ENCODE assay signal across 1 cellular context in the genomic region with DNA sequence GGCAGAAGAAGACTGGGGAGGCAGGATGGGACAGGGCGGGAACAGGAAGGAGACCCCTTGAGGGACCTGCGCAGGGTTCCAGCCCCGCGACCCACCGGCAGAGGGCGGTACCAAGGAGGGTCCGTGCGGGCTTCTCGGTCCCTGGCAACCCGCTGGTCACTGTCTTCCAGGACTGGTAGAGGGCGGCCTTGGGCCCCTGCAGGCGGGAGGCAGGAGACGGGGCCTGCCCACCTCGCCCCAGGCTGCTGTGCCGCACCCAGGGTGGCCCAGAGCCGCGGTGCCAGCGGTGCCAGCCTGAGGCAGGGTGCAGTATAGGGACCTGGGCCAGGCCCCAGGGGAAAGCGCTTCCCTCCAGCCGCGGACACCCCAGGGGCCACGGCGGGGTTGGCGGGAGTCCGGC.
A peak's percentile ranks its signal among the peaks of the same experiment; 100 is the strongest.
TF ChIP-seq lines count a peak whose summit lies in the region.

No MANE protein-coding gene starts in this region.

TF ChIP-seq in WTC11, 78 proteins besides CTCF, POLR2A, EP300 and RAD21 (continued from another document):
- peak; percentile 84 for TF ChIP-seq HMGXB4 (CRISPR knock-in tag; IDR thresholded peaks at IDR 0.05)
- no peak for TF ChIP-seq ZNF121 (CRISPR knock-in tag; IDR thresholded peaks at IDR 0.05)
- TF ChIP-seq, protein P1, sequence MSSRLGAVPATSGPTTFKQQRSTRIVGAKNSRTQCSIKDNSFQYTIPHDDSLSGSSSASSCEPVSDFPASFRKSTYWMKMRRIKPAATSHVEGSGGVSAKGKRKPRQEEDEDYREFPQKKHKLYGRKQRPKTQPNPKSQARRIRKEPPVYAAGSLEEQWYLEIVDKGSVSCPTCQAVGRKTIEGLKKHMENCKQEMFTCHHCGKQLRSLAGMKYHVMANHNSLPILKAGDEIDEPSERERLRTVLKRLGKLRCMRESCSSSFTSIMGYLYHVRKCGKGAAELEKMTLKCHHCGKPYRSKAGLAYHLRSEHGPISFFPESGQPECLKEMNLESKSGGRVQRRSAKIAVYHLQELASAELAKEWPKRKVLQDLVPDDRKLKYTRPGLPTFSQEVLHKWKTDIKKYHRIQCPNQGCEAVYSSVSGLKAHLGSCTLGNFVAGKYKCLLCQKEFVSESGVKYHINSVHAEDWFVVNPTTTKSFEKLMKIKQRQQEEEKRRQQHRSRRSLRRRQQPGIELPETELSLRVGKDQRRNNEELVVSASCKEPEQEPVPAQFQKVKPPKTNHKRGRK (CRISPR knock-in tag; IDR thresholded peaks at IDR 0.05; ENCODE audit: borderline replicate concordance): no peak
- TF ChIP-seq USF1 (CRISPR knock-in tag; IDR thresholded peaks at IDR 0.05): no peak
- TF ChIP-seq ZNF423 (CRISPR knock-in tag; IDR thresholded peaks at IDR 0.05): peak; percentile 54
- TF ChIP-seq ZNF532 (CRISPR knock-in tag; IDR thresholded peaks at IDR 0.05; ENCODE audit: borderline replicate concordance): no peak
- TF ChIP-seq, protein P2, sequence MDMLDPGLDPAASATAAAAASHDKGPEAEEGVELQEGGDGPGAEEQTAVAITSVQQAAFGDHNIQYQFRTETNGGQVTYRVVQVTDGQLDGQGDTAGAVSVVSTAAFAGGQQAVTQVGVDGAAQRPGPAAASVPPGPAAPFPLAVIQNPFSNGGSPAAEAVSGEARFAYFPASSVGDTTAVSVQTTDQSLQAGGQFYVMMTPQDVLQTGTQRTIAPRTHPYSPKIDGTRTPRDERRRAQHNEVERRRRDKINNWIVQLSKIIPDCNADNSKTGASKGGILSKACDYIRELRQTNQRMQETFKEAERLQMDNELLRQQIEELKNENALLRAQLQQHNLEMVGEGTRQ (CRISPR knock-in tag; IDR thresholded peaks at IDR 0.05): 0 out of 2 replicates have a peak, but pooled peaks have one; percentile 14
- TF ChIP-seq MYBL2 (CRISPR knock-in tag; IDR thresholded peaks at IDR 0.05): peak; percentile 71; the same call in 1 of the 2 replicates
- TF ChIP-seq, protein P3, sequence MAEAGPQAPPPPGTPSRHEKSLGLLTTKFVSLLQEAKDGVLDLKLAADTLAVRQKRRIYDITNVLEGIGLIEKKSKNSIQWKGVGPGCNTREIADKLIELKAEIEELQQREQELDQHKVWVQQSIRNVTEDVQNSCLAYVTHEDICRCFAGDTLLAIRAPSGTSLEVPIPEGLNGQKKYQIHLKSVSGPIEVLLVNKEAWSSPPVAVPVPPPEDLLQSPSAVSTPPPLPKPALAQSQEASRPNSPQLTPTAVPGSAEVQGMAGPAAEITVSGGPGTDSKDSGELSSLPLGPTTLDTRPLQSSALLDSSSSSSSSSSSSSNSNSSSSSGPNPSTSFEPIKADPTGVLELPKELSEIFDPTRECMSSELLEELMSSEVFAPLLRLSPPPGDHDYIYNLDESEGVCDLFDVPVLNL (CRISPR knock-in tag; IDR thresholded peaks at IDR 0.05; ENCODE audit: borderline replicate concordance, low read depth): no peak
- TF ChIP-seq GABPB1 (CRISPR knock-in tag; IDR thresholded peaks at IDR 0.05): no peak
- 0 out of 2 replicates have a peak, but pooled peaks have one; percentile 11 for TF ChIP-seq ZNF416 (CRISPR knock-in tag; IDR thresholded peaks at IDR 0.05)
- no peak for TF ChIP-seq SMAD3 (CRISPR knock-in tag; IDR thresholded peaks at IDR 0.05; ENCODE audit: borderline replicate concordance)
- TF ChIP-seq ESRRA (CRISPR knock-in tag; IDR thresholded peaks at IDR 0.05; ENCODE audit: borderline replicate concordance): no peak
- no peak for TF ChIP-seq NR3C1 (CRISPR knock-in tag; conservative IDR thresholded peaks at IDR 0.05; ENCODE audit: low read depth)
- TF ChIP-seq EMX1 (CRISPR knock-in tag; IDR thresholded peaks at IDR 0.05): no peak
- TF ChIP-seq KAT7 (CRISPR knock-in tag; IDR thresholded peaks at IDR 0.05; ENCODE audit: borderline replicate concordance): no peak
- TF ChIP-seq CREM (CRISPR knock-in tag; IDR thresholded peaks at IDR 0.05): no peak; the same call in 1 of the 2 replicates
- TF ChIP-seq HMGA2 (CRISPR knock-in tag; IDR thresholded peaks at IDR 0.05): no peak
- TF ChIP-seq, protein P4, sequence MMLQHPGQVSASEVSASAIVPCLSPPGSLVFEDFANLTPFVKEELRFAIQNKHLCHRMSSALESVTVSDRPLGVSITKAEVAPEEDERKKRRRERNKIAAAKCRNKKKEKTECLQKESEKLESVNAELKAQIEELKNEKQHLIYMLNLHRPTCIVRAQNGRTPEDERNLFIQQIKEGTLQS (CRISPR knock-in tag; conservative IDR thresholded peaks at IDR 0.05): no peak
- TF ChIP-seq JUN (CRISPR knock-in tag; IDR thresholded peaks at IDR 0.05): no peak
- no peak for TF ChIP-seq NR1H2 (CRISPR knock-in tag; IDR thresholded peaks at IDR 0.05)
- TF ChIP-seq RELA (CRISPR knock-in tag; IDR thresholded peaks at IDR 0.05; ENCODE audit: borderline replicate concordance): no peak
- no peak for TF ChIP-seq NR2C2 (CRISPR knock-in tag; IDR thresholded peaks at IDR 0.05)
- TF ChIP-seq MXD4 (CRISPR knock-in tag; IDR thresholded peaks at IDR 0.05; ENCODE audit: borderline replicate concordance): no peak
- TF ChIP-seq, protein P5, sequence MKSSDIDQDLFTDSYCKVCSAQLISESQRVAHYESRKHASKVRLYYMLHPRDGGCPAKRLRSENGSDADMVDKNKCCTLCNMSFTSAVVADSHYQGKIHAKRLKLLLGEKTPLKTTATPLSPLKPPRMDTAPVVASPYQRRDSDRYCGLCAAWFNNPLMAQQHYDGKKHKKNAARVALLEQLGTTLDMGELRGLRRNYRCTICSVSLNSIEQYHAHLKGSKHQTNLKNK (CRISPR knock-in tag; IDR thresholded peaks at IDR 0.05): no peak
- peak; percentile 61 for TF ChIP-seq SP1 (CRISPR knock-in tag; conservative IDR thresholded peaks at IDR 0.05)
- TF ChIP-seq FOXP4 (CRISPR knock-in tag; IDR thresholded peaks at IDR 0.05): no peak
- TF ChIP-seq TP53 (CRISPR knock-in tag; IDR thresholded peaks at IDR 0.05): no peak
- TF ChIP-seq RORB (CRISPR knock-in tag; IDR thresholded peaks at IDR 0.05): no peak
- TF ChIP-seq, protein P6, sequence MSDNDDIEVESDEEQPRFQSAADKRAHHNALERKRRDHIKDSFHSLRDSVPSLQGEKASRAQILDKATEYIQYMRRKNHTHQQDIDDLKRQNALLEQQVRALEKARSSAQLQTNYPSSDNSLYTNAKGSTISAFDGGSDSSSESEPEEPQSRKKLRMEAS (CRISPR knock-in tag; IDR thresholded peaks at IDR 0.05): 0 out of 2 replicates have a peak, but pooled peaks have one; percentile 27
- TF ChIP-seq, protein P7, sequence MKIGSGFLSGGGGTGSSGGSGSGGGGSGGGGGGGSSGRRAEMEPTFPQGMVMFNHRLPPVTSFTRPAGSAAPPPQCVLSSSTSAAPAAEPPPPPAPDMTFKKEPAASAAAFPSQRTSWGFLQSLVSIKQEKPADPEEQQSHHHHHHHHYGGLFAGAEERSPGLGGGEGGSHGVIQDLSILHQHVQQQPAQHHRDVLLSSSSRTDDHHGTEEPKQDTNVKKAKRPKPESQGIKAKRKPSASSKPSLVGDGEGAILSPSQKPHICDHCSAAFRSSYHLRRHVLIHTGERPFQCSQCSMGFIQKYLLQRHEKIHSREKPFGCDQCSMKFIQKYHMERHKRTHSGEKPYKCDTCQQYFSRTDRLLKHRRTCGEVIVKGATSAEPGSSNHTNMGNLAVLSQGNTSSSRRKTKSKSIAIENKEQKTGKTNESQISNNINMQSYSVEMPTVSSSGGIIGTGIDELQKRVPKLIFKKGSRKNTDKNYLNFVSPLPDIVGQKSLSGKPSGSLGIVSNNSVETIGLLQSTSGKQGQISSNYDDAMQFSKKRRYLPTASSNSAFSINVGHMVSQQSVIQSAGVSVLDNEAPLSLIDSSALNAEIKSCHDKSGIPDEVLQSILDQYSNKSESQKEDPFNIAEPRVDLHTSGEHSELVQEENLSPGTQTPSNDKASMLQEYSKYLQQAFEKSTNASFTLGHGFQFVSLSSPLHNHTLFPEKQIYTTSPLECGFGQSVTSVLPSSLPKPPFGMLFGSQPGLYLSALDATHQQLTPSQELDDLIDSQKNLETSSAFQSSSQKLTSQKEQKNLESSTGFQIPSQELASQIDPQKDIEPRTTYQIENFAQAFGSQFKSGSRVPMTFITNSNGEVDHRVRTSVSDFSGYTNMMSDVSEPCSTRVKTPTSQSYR (CRISPR knock-in tag; IDR thresholded peaks at IDR 0.05): no peak
